Comparison of ENCODE assay signal across 10 cellular contexts in the genomic region with DNA sequence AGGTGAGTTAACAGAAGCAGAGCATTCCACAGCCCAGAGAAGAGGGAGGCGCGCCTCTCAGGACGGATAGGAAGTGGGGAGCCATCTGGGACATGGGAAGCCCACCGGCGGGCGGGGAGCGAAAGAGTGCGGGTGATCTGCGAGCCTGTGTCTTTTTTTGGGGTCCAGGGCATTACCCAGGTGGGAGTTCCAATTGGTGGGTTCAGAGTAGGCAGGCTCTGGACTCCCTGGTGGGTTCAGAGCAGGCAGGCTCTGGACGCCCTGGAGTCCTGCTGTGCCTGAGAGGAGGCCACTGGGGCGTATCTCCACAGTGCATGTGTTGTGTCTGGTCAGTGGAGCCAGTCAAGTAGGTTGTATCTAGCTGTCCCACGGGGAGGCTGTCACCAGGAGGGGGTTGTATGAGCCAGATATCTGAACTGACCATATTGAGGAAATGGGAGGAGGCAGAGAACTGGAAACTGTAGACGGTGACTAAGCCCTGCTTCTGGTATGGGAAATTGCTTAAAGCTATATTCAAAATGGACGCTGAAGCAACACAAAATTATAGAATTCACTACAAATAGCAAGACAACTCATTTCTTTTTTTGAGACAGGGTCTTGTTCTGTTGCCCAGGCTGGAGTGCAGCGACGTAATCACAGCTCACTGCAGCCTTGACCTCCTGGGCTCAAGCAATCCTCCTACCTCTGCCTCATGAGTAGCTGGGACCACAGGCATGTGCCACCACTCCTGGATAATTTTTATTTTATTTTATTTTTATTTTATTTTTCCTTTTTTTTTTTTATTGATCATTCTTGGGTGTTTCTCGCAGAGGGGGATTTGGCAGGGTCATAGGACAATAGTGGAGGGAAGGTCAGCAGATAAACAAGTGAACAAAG. TPM values are rescaled to one million over a fixed set of nuclear protein-coding genes. Genes with fewer than 3 reads are reported as not detected.
DNase-seq lines count a peak whose midpoint lies in the region; ATAC-seq, FAIRE-seq and TF ChIP-seq lines count a peak whose summit lies in the region.
"Had no signal": no experiment of that assay in that cellular context is flagged by ENCODE, and none has a peak within 500 bp of the region (broad histone marks: within the 10 kb centered on the region; RNA-seq: fewer than 3 reads in every experiment).

No MANE protein-coding gene starts in this region.

- H3K4me3 ChIP-seq in upper lobe of right lung = no peak overlapping the region
- H3K4me3 ChIP-seq: cardiac muscle cell had no signal

- DNase-seq in Caki2 (ENCODE audit: low read depth) (peak; percentile 49), HTR-8/SVneo (ENCODE audit: insufficient read length, low spot score) (peak; percentile 35), upper lobe of right lung (no peak), NCI-H446 (lab: John Stamatoyannopoulos, UW) (no peak), cortex of kidney (lab: John Stamatoyannopoulos, UW) (no peak)

- peaks cover 32% of the 10 kb centered on the region for H3K4me1 Mint-ChIP-seq in dendritic cell treated with granulocyte-macrophage colony-stimulating factor and Interleukin-4, amounts not matched to agents 40 ng/mL and 50 ng/mL, for 4 days (ENCODE audit: low read depth)

- H3K27me3 ChIP-seq in upper lobe of right lung = no peaks in the 10 kb centered on the region
- H3K27me3 ChIP-seq: cardiac muscle cell had no signal

- intact Hi-C loops in dendritic cell treated with granulocyte-macrophage colony-stimulating factor and Interleukin-4, amounts not matched to agents 40 ng/mL and 50 ng/mL, for 4 days (cut with micrococcal nuclease) = no loop called here
- intact Hi-C loops in upper lobe of right lung (cut with DNase I) = no loop called here

- H3K36me3 ChIP-seq in upper lobe of right lung = no peaks in the 10 kb centered on the region
- H3K36me3 ChIP-seq: cardiac muscle cell had no signal

- in situ Hi-C loops in Caki2 (cut with HindIII; ENCODE audit: low pct_unique_long_range_greater_than_20kb, low sequenced_read_pairs) = no loop called here

- no peaks in the 10 kb centered on the region for H3K9me3 ChIP-seq in upper lobe of right lung

- no peaks in the 10 kb centered on the region for H3K4me1 ChIP-seq in upper lobe of right lung

- H3K27ac Mint-ChIP-seq in dendritic cell treated with granulocyte-macrophage colony-stimulating factor and Interleukin-4, amounts not matched to agents 40 ng/mL and 50 ng/mL, for 4 days = peak overlapping the region; percentile 40

- H3K27me3 Mint-ChIP-seq in dendritic cell treated with granulocyte-macrophage colony-stimulating factor and Interleukin-4, amounts not matched to agents 40 ng/mL and 50 ng/mL, for 4 days = peaks cover 9% of the 10 kb centered on the region

- FAIRE-seq in HTR-8/SVneo (lab: Jason Lieb, UNC) = no peak
- FAIRE-seq: H1 had no signal

- H3K36me3 Mint-ChIP-seq in dendritic cell treated with granulocyte-macrophage colony-stimulating factor and Interleukin-4, amounts not matched to agents 40 ng/mL and 50 ng/mL, for 4 days (ENCODE audit: low read depth) = no peaks in the 10 kb centered on the region

- ATAC-seq in GM21381 (IDR thresholded peaks at IDR 0.05; ENCODE audit: unreplicated experiment) (peak; percentile 39), upper lobe of right lung (peak; percentile 79), HG03280 (IDR thresholded peaks at IDR 0.05; ENCODE audit: unreplicated experiment) (no peak)

- H3K4me3 Mint-ChIP-seq in dendritic cell treated with granulocyte-macrophage colony-stimulating factor and Interleukin-4, amounts not matched to agents 40 ng/mL and 50 ng/mL, for 4 days = no peak overlapping the region

- no peak for TF ChIP-seq CTCF in upper lobe of right lung (IDR thresholded peaks at IDR 0.05)

- no peaks in the 10 kb centered on the region for H3K9me3 Mint-ChIP-seq in dendritic cell treated with granulocyte-macrophage colony-stimulating factor and Interleukin-4, amounts not matched to agents 40 ng/mL and 50 ng/mL, for 4 days

- H3K27ac ChIP-seq in upper lobe of right lung = no peak overlapping the region
- H3K27ac ChIP-seq: cardiac muscle cell had no signal

RNA-seq across cellular contexts. Expression of a gene that starts 34.5 kb away (rescaled TPM):
- total RNA-seq in Caki2 (2014; rRNA removed; shearing (Covaris generic); ENCODE audit: low replicate concordance) = 13.1 and 15.1 TPM in 2 replicates
- total RNA-seq in upper lobe of right lung = 8.2 TPM

Comparison
In these comparisons a context has a peak if more than half of its experiments do, and no peak if none do; other contexts are left out.
1. DNase-seq: peak in Caki2 (single experiment) and HTR-8/SVneo (single experiment); none in upper lobe of right lung (single experiment), NCI-H446 (0 of 2) and cortex of kidney (single experiment).